ENCODE assay signal across 9 cellular contexts in the genomic region with DNA sequence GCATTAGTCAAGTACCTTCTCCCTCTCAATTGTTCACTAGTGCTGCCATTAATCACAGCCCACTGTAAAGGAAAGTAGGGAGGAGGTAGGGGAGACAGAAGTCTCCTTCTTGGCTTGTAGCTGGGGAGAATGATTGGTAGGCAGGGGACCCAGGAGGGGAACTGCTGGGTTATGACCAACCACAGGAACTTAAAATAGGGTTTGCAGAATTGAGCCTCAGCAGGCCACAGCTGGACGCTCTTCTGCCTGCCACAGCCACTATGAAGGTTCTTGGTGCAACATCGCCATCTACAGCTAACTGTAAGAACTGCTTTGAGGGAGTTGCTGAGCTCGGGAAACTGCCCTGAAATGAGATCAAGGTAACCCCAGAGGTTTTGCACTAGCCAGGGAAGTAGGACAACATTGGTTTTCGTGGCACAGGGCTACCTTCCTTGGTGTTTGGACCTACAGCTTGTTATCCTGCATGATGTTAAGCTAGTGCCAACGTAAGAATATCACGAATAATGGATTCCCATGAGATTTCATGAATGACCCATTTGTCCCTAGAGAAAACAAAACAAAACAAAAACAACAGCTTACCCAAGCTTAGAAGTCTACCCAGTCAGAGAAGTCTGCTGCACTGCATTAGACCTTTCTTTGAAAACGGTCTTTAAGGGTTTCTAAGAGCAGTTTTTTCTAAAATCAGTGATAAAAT.
DNase-seq lines count a peak whose midpoint lies in the region; ATAC-seq, FAIRE-seq and TF ChIP-seq lines count a peak whose summit lies in the region.
"Had no signal": no experiment of that assay in that cellular context is flagged by ENCODE, and none has a peak within 500 bp of the region (broad histone marks: within the 10 kb centered on the region; RNA-seq: fewer than 3 reads in every experiment).

No MANE protein-coding gene starts in this region.

- H3K36me3 Mint-ChIP-seq in activated CD8-positive, alpha-beta memory T cell treated with anti-CD3 and anti-CD28 coated beads, Interleukin-2, amount 10 ng/mL, durations not matched to agents 7 days and 5 days = no peaks in the 10 kb centered on the region

- WGBS in liver = 6% methylated on average over 7 of the region's 7 CpGs

- H3K9me3 ChIP-seq in OCI-LY3 (ENCODE audit: insufficient read depth, low read length) (no peaks in the 10 kb centered on the region), liver (ENCODE audit: control insufficient read depth in 4 of 4, low read length in 3 of 4) (no peaks in the 10 kb centered on the region)

- no peaks in the 10 kb centered on the region for H3K79me2 ChIP-seq in OCI-LY3 (ENCODE audit: low read length)

- H3K27ac Mint-ChIP-seq in activated CD8-positive, alpha-beta memory T cell treated with anti-CD3 and anti-CD28 coated beads, Interleukin-2, amount 10 ng/mL, durations not matched to agents 7 days and 5 days = no peak overlapping the region

- H4K20me1 ChIP-seq in OCI-LY3 (ENCODE audit: insufficient read depth, low read length) = no peaks in the 10 kb centered on the region

- no peak overlapping the region for H2AFZ ChIP-seq in OCI-LY3 (ENCODE audit: low read depth, low read length)

- DNase-seq in activated CD8-positive, alpha-beta memory T cell treated with anti-CD3 and anti-CD28 coated beads, Interleukin-2, amount 10 ng/mL, durations not matched to agents 7 days and 5 days = peak; percentile 42
- no peak for DNase-seq in activated CD8-positive, alpha-beta memory T cell treated with anti-CD3 and anti-CD28 coated beads, Interleukin-2, amount 50 U/mL, for 4 hours
- DNase-seq in HTR-8/SVneo (ENCODE audit: insufficient read length, low spot score) (peak; percentile 13), choroid plexus epithelial cell (ENCODE audit: low read depth) (peak; percentile 48), cortex of kidney (lab: John Stamatoyannopoulos, UW) (no peak)

- H3K4me1 Mint-ChIP-seq in activated CD8-positive, alpha-beta memory T cell treated with anti-CD3 and anti-CD28 coated beads, Interleukin-2, amount 10 ng/mL, durations not matched to agents 7 days and 5 days = no peaks in the 10 kb centered on the region

- CTCF ChIA-PET in activated CD8-positive, alpha-beta memory T cell treated with anti-CD3 and anti-CD28 coated beads, Interleukin-2, amount 10 ng/mL, durations not matched to agents 7 days and 5 days (lab: Charles Lee) = interaction anchor here (0.9 to 1.7 kb wide), 5 partner anchors 11 to 1064 kb away, joined by 3 to 9 read pairs (median 4); a partner anchor contains a TSS

- no peak for ATAC-seq in activated CD8-positive, alpha-beta memory T cell treated with anti-CD3 and anti-CD28 coated beads, Interleukin-2, amount 10 ng/mL, durations not matched to agents 7 days and 5 days
- peak; percentile 94 for ATAC-seq in GM21737 (IDR thresholded peaks at IDR 0.05; ENCODE audit: unreplicated experiment)

- H3K36me3 ChIP-seq in OCI-LY3 (replicated peaks; ENCODE audit: low read depth, low read length) (no peaks in the 10 kb centered on the region), liver (ENCODE audit: control insufficient read depth in 4 of 4, insufficient read depth in 3 of 4, low read depth in 1 of 4, low read length in 3 of 4) (no peaks in the 10 kb centered on the region)

- no peak overlapping the region for H3K9ac ChIP-seq in OCI-LY3 (ENCODE audit: low read length)
- no peak overlapping the region for H3K9ac ChIP-seq in liver (ENCODE audit: low read depth in 1 of 2, low read length in 2 of 2)

- H3K4me3 ChIP-seq in OCI-LY3 (ENCODE audit: low read length) (no peak overlapping the region), choroid plexus epithelial cell (ENCODE audit: low read depth, low read length) (no peak overlapping the region), liver (ENCODE audit: low read depth in 1 of 3, low read length in 3 of 3) (no peak overlapping the region)

- H3K4me2 ChIP-seq in OCI-LY3 (ENCODE audit: low read length) = peak overlapping the region; percentile 27; the same call in 1 of the 2 replicates

- H3K27me3 ChIP-seq in OCI-LY3 (ENCODE audit: low read depth, low read length) (0 out of 2 replicates have a peak, but pooled peaks cover 3% of the 10 kb centered on the region), liver (ENCODE audit: control insufficient read depth in 4 of 4, insufficient read depth in 4 of 4, low read length in 3 of 4) (no peaks in the 10 kb centered on the region)

- peak; percentile 85 to 92 for TF ChIP-seq RAD21 in liver (IDR thresholded peaks at IDR 0.05)

- H3K4me1 ChIP-seq in OCI-LY3 (ENCODE audit: low read length) = peaks cover 7% of the 10 kb centered on the region
- no peaks in the 10 kb centered on the region for H3K4me1 ChIP-seq in liver (ENCODE audit: control insufficient read depth in 4 of 4, insufficient read depth in 4 of 4, low read length in 3 of 4)

- no peaks in the 10 kb centered on the region for H3K9me3 Mint-ChIP-seq in activated CD8-positive, alpha-beta memory T cell treated with anti-CD3 and anti-CD28 coated beads, Interleukin-2, amount 10 ng/mL, durations not matched to agents 7 days and 5 days (ENCODE audit: low read depth)

- no peak overlapping the region for H3K27ac ChIP-seq in OCI-LY3 (ENCODE audit: low read length)
- H3K27ac ChIP-seq in liver (ENCODE audit: low read depth in 1 of 2, low read length in 2 of 2) = no peak overlapping the region
- H3K27ac ChIP-seq: epithelial cell of prostate had no signal

- no peak overlapping the region for H3K4me3 Mint-ChIP-seq in activated CD8-positive, alpha-beta memory T cell treated with anti-CD3 and anti-CD28 coated beads, Interleukin-2, amount 10 ng/mL, durations not matched to agents 7 days and 5 days

- no peak for FAIRE-seq in HTR-8/SVneo (lab: Jason Lieb, UNC)

- TF ChIP-seq CTCF in OCI-LY3 (IDR thresholded peaks at IDR 0.05; ENCODE audit: low read depth, low read length) (peak; percentile 86), choroid plexus epithelial cell (conservative IDR thresholded peaks at IDR 0.05; ENCODE audit: low read depth, low read length) (peak; percentile 52), liver (IDR thresholded peaks at IDR 0.05; ENCODE audit: low read depth, low read length, missing input control) (peak; percentile 76)

- H3K27me3 Mint-ChIP-seq in activated CD8-positive, alpha-beta memory T cell treated with anti-CD3 and anti-CD28 coated beads, Interleukin-2, amount 10 ng/mL, durations not matched to agents 7 days and 5 days = no peaks in the 10 kb centered on the region

TF ChIP-seq in liver, 16 proteins besides CTCF, POLR2A, EP300 and RAD21 (continues in another document):
- TF ChIP-seq, protein P1, sequence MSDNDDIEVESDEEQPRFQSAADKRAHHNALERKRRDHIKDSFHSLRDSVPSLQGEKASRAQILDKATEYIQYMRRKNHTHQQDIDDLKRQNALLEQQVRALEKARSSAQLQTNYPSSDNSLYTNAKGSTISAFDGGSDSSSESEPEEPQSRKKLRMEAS (IDR thresholded peaks at IDR 0.05) = no peak
- TF ChIP-seq SP1 (IDR thresholded peaks at IDR 0.05) (no peak), NR2F2 (IDR thresholded peaks at IDR 0.05) (no peak), FOXA1 (IDR thresholded peaks at IDR 0.05) (no peak), GABPA (IDR thresholded peaks at IDR 0.05 in 1 of 2, conservative IDR thresholded peaks at IDR 0.05 in 1 of 2) (no peak), HNF4G (IDR thresholded peaks at IDR 0.05) (no peak), TAF1 (conservative IDR thresholded peaks at IDR 0.05) (no peak), YY1 (IDR thresholded peaks at IDR 0.05) (no peak), EGR1 (IDR thresholded peaks at IDR 0.05; ENCODE audit: low read depth in 2 of 2) (no peak), JUND (IDR thresholded peaks at IDR 0.05) (no peak), HNF4A (conservative IDR thresholded peaks at IDR 0.05) (no peak), FOXA2 (IDR thresholded peaks at IDR 0.05) (no peak), RXRA (IDR thresholded peaks at IDR 0.05) (no peak)
- TF ChIP-seq, protein P2, sequence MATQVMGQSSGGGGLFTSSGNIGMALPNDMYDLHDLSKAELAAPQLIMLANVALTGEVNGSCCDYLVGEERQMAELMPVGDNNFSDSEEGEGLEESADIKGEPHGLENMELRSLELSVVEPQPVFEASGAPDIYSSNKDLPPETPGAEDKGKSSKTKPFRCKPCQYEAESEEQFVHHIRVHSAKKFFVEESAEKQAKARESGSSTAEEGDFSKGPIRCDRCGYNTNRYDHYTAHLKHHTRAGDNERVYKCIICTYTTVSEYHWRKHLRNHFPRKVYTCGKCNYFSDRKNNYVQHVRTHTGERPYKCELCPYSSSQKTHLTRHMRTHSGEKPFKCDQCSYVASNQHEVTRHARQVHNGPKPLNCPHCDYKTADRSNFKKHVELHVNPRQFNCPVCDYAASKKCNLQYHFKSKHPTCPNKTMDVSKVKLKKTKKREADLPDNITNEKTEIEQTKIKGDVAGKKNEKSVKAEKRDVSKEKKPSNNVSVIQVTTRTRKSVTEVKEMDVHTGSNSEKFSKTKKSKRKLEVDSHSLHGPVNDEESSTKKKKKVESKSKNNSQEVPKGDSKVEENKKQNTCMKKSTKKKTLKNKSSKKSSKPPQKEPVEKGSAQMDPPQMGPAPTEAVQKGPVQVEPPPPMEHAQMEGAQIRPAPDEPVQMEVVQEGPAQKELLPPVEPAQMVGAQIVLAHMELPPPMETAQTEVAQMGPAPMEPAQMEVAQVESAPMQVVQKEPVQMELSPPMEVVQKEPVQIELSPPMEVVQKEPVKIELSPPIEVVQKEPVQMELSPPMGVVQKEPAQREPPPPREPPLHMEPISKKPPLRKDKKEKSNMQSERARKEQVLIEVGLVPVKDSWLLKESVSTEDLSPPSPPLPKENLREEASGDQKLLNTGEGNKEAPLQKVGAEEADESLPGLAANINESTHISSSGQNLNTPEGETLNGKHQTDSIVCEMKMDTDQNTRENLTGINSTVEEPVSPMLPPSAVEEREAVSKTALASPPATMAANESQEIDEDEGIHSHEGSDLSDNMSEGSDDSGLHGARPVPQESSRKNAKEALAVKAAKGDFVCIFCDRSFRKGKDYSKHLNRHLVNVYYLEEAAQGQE (IDR thresholded peaks at IDR 0.05) = no peak
- TF ChIP-seq, protein P3, sequence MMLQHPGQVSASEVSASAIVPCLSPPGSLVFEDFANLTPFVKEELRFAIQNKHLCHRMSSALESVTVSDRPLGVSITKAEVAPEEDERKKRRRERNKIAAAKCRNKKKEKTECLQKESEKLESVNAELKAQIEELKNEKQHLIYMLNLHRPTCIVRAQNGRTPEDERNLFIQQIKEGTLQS (IDR thresholded peaks at IDR 0.05) = no peak

Comparison
In these comparisons a context has a peak if more than half of its experiments do, and no peak if none do; other contexts are left out.
1. DNase-seq: peak in activated CD8-positive, alpha-beta memory T cell treated with anti-CD3 and anti-CD28 coated beads, Interleukin-2, amount 10 ng/mL, durations not matched to agents 7 days and 5 days (single experiment), HTR-8/SVneo (single experiment) and choroid plexus epithelial cell (single experiment); none in activated CD8-positive, alpha-beta memory T cell treated with anti-CD3 and anti-CD28 coated beads, Interleukin-2, amount 50 U/mL, for 4 hours (single experiment) and cortex of kidney (single experiment).
2. Peak in every context shown above with its lines, with median percentiles within 50 percentile points of each other: CTCF ChIP-seq.